In the genomic region with DNA sequence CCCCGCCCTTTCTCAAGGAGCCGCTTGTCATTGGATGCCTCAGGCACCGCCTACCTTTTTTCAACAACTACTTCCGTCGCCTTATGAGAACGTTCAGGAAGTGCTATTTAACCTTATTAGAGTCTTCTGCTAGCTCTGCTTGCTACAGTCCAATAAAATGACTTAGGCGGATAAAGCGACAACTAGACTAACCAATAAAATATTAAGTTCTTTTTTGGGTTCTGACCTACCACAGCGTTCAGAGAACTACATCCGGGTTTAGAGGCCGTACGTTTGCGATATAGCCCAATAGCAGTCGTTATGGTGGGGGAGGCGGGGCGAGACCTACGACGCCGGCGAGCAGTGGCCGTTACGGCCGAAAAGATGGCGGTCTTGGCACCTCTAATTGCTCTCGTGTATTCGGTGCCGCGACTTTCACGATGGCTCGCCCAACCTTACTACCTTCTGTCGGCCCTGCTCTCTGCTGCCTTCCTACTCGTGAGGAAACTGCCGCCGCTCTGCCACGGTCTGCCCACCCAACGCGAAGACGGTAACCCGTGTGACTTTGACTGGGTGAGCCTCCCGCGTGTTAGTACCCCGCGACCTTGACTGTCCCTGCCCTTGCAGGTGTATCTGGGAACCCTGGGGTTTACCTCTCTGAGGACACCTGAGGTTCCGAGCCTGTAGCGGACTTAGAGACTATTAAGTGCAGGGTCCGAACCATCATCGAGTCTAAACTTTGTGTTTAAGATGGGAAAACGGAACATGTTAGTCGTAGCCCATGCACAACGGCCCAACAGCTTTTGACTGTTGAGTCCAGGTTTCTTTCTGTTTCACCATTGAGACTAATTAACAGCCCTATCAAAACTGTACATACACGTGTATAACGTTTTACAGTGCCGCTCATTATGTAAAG, we compare ENCODE assay signal across 8 cellular contexts.
A peak's percentile ranks its signal among the peaks of the same experiment; 100 is the strongest.
DNase-seq lines count a peak whose midpoint lies in the region; ATAC-seq and TF ChIP-seq lines count a peak whose summit lies in the region.

Gene TMX2, plus strand, starts transcription at position 338 of the 895 bp plus-strand sequence. Its CDS starts 26 bp downstream, at position 364.

- no peaks in the 10 kb centered on the region for H3K27me3 Mint-ChIP-seq in central memory CD8-positive, alpha-beta T cell

- TF ChIP-seq CTCF in AG09309 (IDR thresholded peaks at IDR 0.05; ENCODE audit: control insufficient read depth, insufficient read depth, low read depth, low read length, missing control alignments), result no peak

- peak within 1 kb of the TSS; percentile 94 for H3K27ac Mint-ChIP-seq in central memory CD8-positive, alpha-beta T cell (ENCODE audit: low read depth)

- H3K4me3 Mint-ChIP-seq in central memory CD8-positive, alpha-beta T cell, result peak within 1 kb of the TSS; percentile 93

- H3K4me1 Mint-ChIP-seq in central memory CD8-positive, alpha-beta T cell, result peaks cover 43% of the 10 kb centered on the region

- ATAC-seq in GM19025 (IDR thresholded peaks at IDR 0.05; ENCODE audit: low read depth, unreplicated experiment) (peak; percentile 90), HG03342 (IDR thresholded peaks at IDR 0.05; ENCODE audit: unreplicated experiment) (peak; percentile 89)
- peak; percentile 96 for ATAC-seq in central memory CD8-positive, alpha-beta T cell (replicated peaks; ENCODE audit: extremely low read depth, poor library complexity, severe bottlenecking)

- DNase-seq in AG09309 (ENCODE audit: low read depth) (peak; percentile 100), NCI-H446 (lab: John Stamatoyannopoulos, UW) (peak; percentile 98), iris pigment epithelial cell (ENCODE audit: low read depth) (peak; percentile 100)
- peak; percentile 84 for DNase-seq in activated CD4-positive, CD25-positive, alpha-beta regulatory T cell treated with anti-CD3 and anti-CD28 coated beads, Interleukin-2, amount 50 U/mL, for 16 hours (ENCODE audit: low read depth, low spot score)
- peak; percentile 71 to 86 for DNase-seq in central memory CD8-positive, alpha-beta T cell (ENCODE audit: low spot score in 2 of 2)
- DNase-seq in stimulated activated CD4-positive, alpha-beta T cell treated with anti-CD3 and anti-CD28 coated beads, Interleukin-12 subunit alpha, Interleukin-12 subunit beta, amount 100 ng/mL, for 24 hours (ENCODE audit: low read depth in 2 of 2), result peak; percentile 79 to 88

- peak within 1 kb of the TSS; percentile 92 for H3K4me3 ChIP-seq in AG09309 (ENCODE audit: control insufficient read depth, low read depth, low read length)

- peaks cover 18% of the 10 kb centered on the region for H3K36me3 Mint-ChIP-seq in central memory CD8-positive, alpha-beta T cell (ENCODE audit: insufficient read depth)

- no peaks in the 10 kb centered on the region for H3K9me3 Mint-ChIP-seq in central memory CD8-positive, alpha-beta T cell

Comparison
In these comparisons a context has a peak if more than half of its experiments do, and no peak if none do; other contexts are left out.
1. Peak in every context shown above with its lines: DNase-seq, ATAC-seq and H3K4me3 ChIP-seq.